Comparison of ENCODE assay signal across 8 cellular contexts in genomic region chr16:527015-527903, GRCh38. TPM values are rescaled to one million over a fixed set of nuclear protein-coding genes. Genes with fewer than 3 reads are reported as not detected.
DNase-seq lines count a peak whose midpoint lies in the region; FAIRE-seq and TF ChIP-seq lines count a peak whose summit lies in the region.

TSS of gene CAPN15 (plus strand) at chr16:527712. CDS start at chr16:546839, 19,127 bp downstream.

- H3K4me3 ChIP-seq in Loucy (ENCODE audit: low read length, poor library complexity, severe bottlenecking): peak within 1 kb of the TSS; percentile 82
- H3K4me3 ChIP-seq in fibroblast of villous mesenchyme (ENCODE audit: low read depth, low read length): peak within 1 kb of the TSS; percentile 79
- peak within 1 kb of the TSS; percentile 82 for H3K4me3 ChIP-seq in neural progenitor cell

- no peaks in the 10 kb centered on the region for H3K36me3 ChIP-seq in Loucy (ENCODE audit: insufficient read depth, low read length)
- no peaks in the 10 kb centered on the region for H3K36me3 ChIP-seq in neural progenitor cell

- peaks cover 8% of the 10 kb centered on the region for H3K4me1 ChIP-seq in Loucy (ENCODE audit: insufficient read depth, low read length, poor library complexity, severe bottlenecking)
- peaks cover 13% of the 10 kb centered on the region for H3K4me1 ChIP-seq in neural progenitor cell

- no peaks in the 10 kb centered on the region for H3F3A ChIP-seq in Loucy (ENCODE audit: low read depth)
- peaks cover 6% of the 10 kb centered on the region for H3F3A ChIP-seq in neural progenitor cell (ENCODE audit: low read depth)

- peaks cover 22% of the 10 kb centered on the region for H3K4me1 Mint-ChIP-seq in neural progenitor cell

- H3K9me3 ChIP-seq in Loucy (ENCODE audit: insufficient read depth, low read depth, low read length) (no peaks in the 10 kb centered on the region), neural progenitor cell (ENCODE audit: low read depth) (no peaks in the 10 kb centered on the region)

- TF ChIP-seq POLR2A in H54 (IDR thresholded peaks at IDR 0.05; ENCODE audit: low read depth, low read length): peak; percentile 66

- peak within 1 kb of the TSS; percentile 96 for H3K27ac Mint-ChIP-seq in neural progenitor cell

- no peaks in the 10 kb centered on the region for H3K9me2 ChIP-seq in Loucy (replicated peaks; ENCODE audit: low read depth, low read length)

- H3K27me3 ChIP-seq in Loucy (ENCODE audit: insufficient read depth, low read length, poor library complexity, severe bottlenecking): no peaks in the 10 kb centered on the region
- no peaks in the 10 kb centered on the region for H3K27me3 ChIP-seq in neural progenitor cell

- peak within 1 kb of the TSS; percentile 91 for H3K4me3 Mint-ChIP-seq in neural progenitor cell

- TF ChIP-seq CTCF in Loucy (conservative IDR thresholded peaks at IDR 0.05; ENCODE audit: low read length) (no peak), fibroblast of villous mesenchyme (IDR thresholded peaks at IDR 0.05; ENCODE audit: insufficient read depth, low read depth, low read length) (peak; percentile 12), neural progenitor cell (IDR thresholded peaks at IDR 0.05) (peak; percentile 29)

- peaks cover 2% of the 10 kb centered on the region for H3K36me3 Mint-ChIP-seq in neural progenitor cell

- FAIRE-seq in H54 (lab: Jason Lieb, UNC): no peak

- H3K79me2 ChIP-seq in Loucy (ENCODE audit: insufficient read depth, low read length) (peaks cover 45% of the 10 kb centered on the region), neural progenitor cell (ENCODE audit: low read depth) (peaks cover 55% of the 10 kb centered on the region)

- H3K4me2 ChIP-seq in Loucy (ENCODE audit: low read depth, low read length, poor library complexity, severe bottlenecking) (peak within 1 kb of the TSS; percentile 82), neural progenitor cell (peak within 1 kb of the TSS; percentile 96)

- H3K9me3 Mint-ChIP-seq in neural progenitor cell: no peaks in the 10 kb centered on the region

- peak; percentile 87 for DNase-seq in EL
- peak; percentile 67 for DNase-seq in H54 (ENCODE audit: insufficient read length, low spot score)
- peak; percentile 44 for DNase-seq in SIG-M5 (lab: John Stamatoyannopoulos, UW)
- DNase-seq in activated gamma-delta T cell (lab: John Stamatoyannopoulos, UW): peak; percentile 81
- DNase-seq in fibroblast of villous mesenchyme (ENCODE audit: low read depth): peak; percentile 88
- peak; percentile 95 for DNase-seq in neural progenitor cell (ENCODE audit: low spot score)
- peak; percentile 62 for DNase-seq in stromal cell of bone marrow (ENCODE audit: low read depth)

- H4K20me1 ChIP-seq in Loucy (ENCODE audit: insufficient read depth, low read length, poor library complexity, severe bottlenecking) (peaks cover 9% of the 10 kb centered on the region), neural progenitor cell (ENCODE audit: low read depth) (peaks cover 73% of the 10 kb centered on the region)

- H3K27me3 Mint-ChIP-seq in neural progenitor cell (ENCODE audit: insufficient read depth, low read depth): peaks cover 9% of the 10 kb centered on the region

- H3K9ac ChIP-seq in Loucy (ENCODE audit: low read depth, low read length, poor library complexity, severe bottlenecking): peak within 1 kb of the TSS; percentile 85
- peak within 1 kb of the TSS; percentile 68 for H3K9ac ChIP-seq in neural progenitor cell

- H3K27ac ChIP-seq in neural progenitor cell: peak within 1 kb of the TSS; percentile 92

- peak within 1 kb of the TSS; percentile 19; the same call in 1 of the 2 replicates for H2AFZ ChIP-seq in Loucy (ENCODE audit: low read length)
- H2AFZ ChIP-seq in neural progenitor cell (replicated peaks): peak within 1 kb of the TSS; percentile 70

RNA-seq across cellular contexts. Expression of gene CAPN15, which starts in this region (rescaled TPM):
- total RNA-seq in fibroblast of villous mesenchyme: 37.1 and 43.2 TPM in 2 replicates
- 6.8 and 41.0 TPM in 2 replicates for total RNA-seq in neural progenitor cell (ENCODE audit: low replicate concordance)

Comparison
In these comparisons a context has a peak if more than half of its experiments do, and no peak if none do; other contexts are left out.
1. Peak in every context shown above with its lines: DNase-seq, H3K4me3 ChIP-seq and H3K27ac ChIP-seq.
2. DNase-seq: peak in every context shown above with its lines; median percentile 95 in neural progenitor cell; 88 in fibroblast of villous mesenchyme; 87 in EL; 81 in activated gamma-delta T cell; 67 in H54; 62 in stromal cell of bone marrow; 44 in SIG-M5.